ENCODE assay signal across 28 cellular contexts in the genomic region with DNA sequence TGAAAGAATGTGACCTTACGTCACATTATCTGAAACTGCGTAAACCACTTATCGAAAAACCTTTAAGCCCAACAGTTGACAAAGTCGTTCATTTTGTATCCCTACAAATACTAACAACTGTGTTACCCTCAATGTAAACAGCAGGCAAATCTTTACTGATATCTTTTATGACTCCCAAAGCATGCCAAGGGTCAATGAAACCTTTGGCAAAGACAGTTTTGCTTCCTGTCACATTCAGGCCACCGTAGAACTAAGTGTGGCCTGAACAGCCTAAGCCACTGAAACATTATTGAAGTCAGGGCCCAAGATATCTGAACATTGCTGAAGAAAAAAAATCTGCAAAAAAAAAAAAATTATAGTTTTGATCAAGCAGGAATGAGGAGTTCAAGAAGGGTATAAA.
"Had no signal": no experiment of that assay in that cellular context is flagged by ENCODE, and none has a peak within 500 bp of the region (broad histone marks: within the 10 kb centered on the region; RNA-seq: fewer than 3 reads in every experiment).

No MANE protein-coding gene starts in this region.

- H3K4me1 ChIP-seq: colonic mucosa, esophagus squamous epithelium, foreskin keratinocyte, gastrocnemius medialis, gastroesophageal sphincter, heart left ventricle, heart right ventricle had no signal

- DNase-seq: colonic mucosa; cortex of kidney; dermis blood vessel endothelial cell; dorsolateral prefrontal cortex; effector CD4-positive, alpha-beta T cell; effector CD8-positive, alpha-beta T cell; effector memory CD4-positive, alpha-beta T cell; effector memory CD8-positive, alpha-beta T cell; erythroblast; esophagus squamous epithelium; foreskin fibroblast; foreskin keratinocyte; foreskin melanocyte; gastrocnemius medialis; glutamatergic neuron; head of caudate nucleus; heart left ventricle; heart right ventricle had no signal

- H3K4me3 Mint-ChIP-seq: dendritic cell treated with granulocyte-macrophage colony-stimulating factor and Interleukin-4, amounts not matched to agents 40 ng/mL and 50 ng/mL, for 4 days; effector memory CD8-positive, alpha-beta T cell had no signal

- H3K36me3 ChIP-seq: colonic mucosa, esophagus muscularis mucosa, esophagus squamous epithelium, gastrocnemius medialis, gastroesophageal sphincter, heart left ventricle, heart right ventricle had no signal

- H3K9me3 Mint-ChIP-seq: dendritic cell treated with granulocyte-macrophage colony-stimulating factor and Interleukin-4, amounts not matched to agents 40 ng/mL and 50 ng/mL, for 4 days; effector memory CD8-positive, alpha-beta T cell had no signal

- H3K9me3 ChIP-seq: colonic mucosa, esophagus muscularis mucosa, esophagus squamous epithelium, gastrocnemius medialis, gastroesophageal sphincter, heart left ventricle, heart right ventricle had no signal

- H3K27ac ChIP-seq: colonic mucosa, coronary artery, dorsolateral prefrontal cortex, epithelial cell of prostate, esophagus muscularis mucosa, esophagus squamous epithelium, foreskin keratinocyte, gastrocnemius medialis, gastroesophageal sphincter, heart left ventricle, heart right ventricle had no signal

- H3K4me3 ChIP-seq: colonic mucosa, coronary artery, dorsolateral prefrontal cortex, esophagus muscularis mucosa, esophagus squamous epithelium, gastrocnemius medialis, gastroesophageal sphincter, heart left ventricle, heart right ventricle had no signal

- ATAC-seq: effector memory CD8-positive, alpha-beta T cell; esophagus mucosa; foreskin keratinocyte; gastrocnemius medialis; gastroesophageal sphincter; heart left ventricle; heart right ventricle had no signal

- FAIRE-seq: colon, endometrium, endothelial cell of umbilical vein, frontal cortex had no signal

- H3K27ac Mint-ChIP-seq: dendritic cell treated with granulocyte-macrophage colony-stimulating factor and Interleukin-4, amounts not matched to agents 40 ng/mL and 50 ng/mL, for 4 days; effector memory CD8-positive, alpha-beta T cell had no signal

- H3K27me3 ChIP-seq: colonic mucosa, dorsolateral prefrontal cortex, esophagus muscularis mucosa, esophagus squamous epithelium, gastrocnemius medialis, gastroesophageal sphincter had no signal
